ENCODE assay signal across 7 cellular contexts in genomic region chr9:62532162-62532776, GRCh38.
A peak's percentile ranks its signal among the peaks of the same experiment; 100 is the strongest.
DNase-seq lines count a peak whose midpoint lies in the region; ATAC-seq and TF ChIP-seq lines count a peak whose summit lies in the region.
"Not testable (repeated sequence)": the region's sequence is repeated elsewhere in the genome, so short reads cannot be mapped to it uniquely, and the experiment has no call there.

No MANE protein-coding gene starts in this region.

- not testable (repeated sequence) for H3K36me3 Mint-ChIP-seq in Calu3 (ENCODE audit: insufficient read depth, unreplicated experiment); activated CD4-positive, alpha-beta T cell treated with anti-CD3 and anti-CD28 coated beads, Interleukin-2, amount 10 ng/mL, durations not matched to agents 7 days and 5 days (ENCODE audit: low read depth); effector memory CD8-positive, alpha-beta T cell (ENCODE audit: insufficient read depth)

- H3K9me3 ChIP-seq in OCI-LY1 (ENCODE audit: low read length); heart right ventricle: not testable (repeated sequence)

- peak overlapping the region; percentile 52 for H3K4me3 ChIP-seq in OCI-LY1 (ENCODE audit: low read depth, low read length, poor library complexity, severe bottlenecking)
- H3K4me3 ChIP-seq in astrocyte of the cerebellum (ENCODE audit: low read depth, low read length): peak overlapping the region; percentile 41
- peak overlapping the region in 6 of 10 donors; percentile 37 to 51 (median 42) for H3K4me3 ChIP-seq in heart right ventricle
- peak overlapping the region; percentile 40 for H3K4me3 ChIP-seq in retinal pigment epithelial cell (ENCODE audit: low read length)

- H3K4me1 ChIP-seq in OCI-LY1 (ENCODE audit: insufficient read depth, low read length, severe bottlenecking); heart right ventricle: not testable (repeated sequence)

- not testable (repeated sequence) for H3K36me3 ChIP-seq in OCI-LY1 (ENCODE audit: insufficient read depth, low read length); heart right ventricle

- not testable (repeated sequence) for H4K20me1 ChIP-seq in OCI-LY1 (ENCODE audit: insufficient read depth, low read length)

- TSS peak; percentile 71 for BruUV-seq in Calu3 (replicated peaks; lab: Mats Ljungman, UMichigan)

- H3K27ac Mint-ChIP-seq in Calu3 (ENCODE audit: unreplicated experiment); activated CD4-positive, alpha-beta T cell treated with anti-CD3 and anti-CD28 coated beads, Interleukin-2, amount 10 ng/mL, durations not matched to agents 7 days and 5 days; effector memory CD8-positive, alpha-beta T cell: not testable (repeated sequence)

- POLR2A ChIA-PET in activated CD4-positive, alpha-beta T cell treated with anti-CD3 and anti-CD28 coated beads, Interleukin-2, amount 10 ng/mL, durations not matched to agents 7 days and 5 days (lab: Charles Lee): not testable (repeated sequence)

- DNase-seq in Calu3; activated CD4-positive, alpha-beta T cell treated with anti-CD3 and anti-CD28 coated beads, Interleukin-2, amount 10 ng/mL, durations not matched to agents 7 days and 5 days; astrocyte of the cerebellum (ENCODE audit: low read depth); effector memory CD8-positive, alpha-beta T cell; heart right ventricle; retinal pigment epithelial cell (ENCODE audit: low read depth): not testable (repeated sequence)

- CTCF ChIA-PET in Calu3 (lab: Charles Lee); activated CD4-positive, alpha-beta T cell treated with anti-CD3 and anti-CD28 coated beads, Interleukin-2, amount 10 ng/mL, durations not matched to agents 7 days and 5 days (lab: Charles Lee): not testable (repeated sequence)

- not testable (repeated sequence) for H3K4me1 Mint-ChIP-seq in Calu3 (ENCODE audit: low read depth, unreplicated experiment); activated CD4-positive, alpha-beta T cell treated with anti-CD3 and anti-CD28 coated beads, Interleukin-2, amount 10 ng/mL, durations not matched to agents 7 days and 5 days; effector memory CD8-positive, alpha-beta T cell (ENCODE audit: low read depth in 2 of 2)

- not testable (repeated sequence) for H3F3A ChIP-seq in OCI-LY1 (ENCODE audit: insufficient read depth, low read length)

- H3K27me3 Mint-ChIP-seq in Calu3 (ENCODE audit: unreplicated experiment); activated CD4-positive, alpha-beta T cell treated with anti-CD3 and anti-CD28 coated beads, Interleukin-2, amount 10 ng/mL, durations not matched to agents 7 days and 5 days; effector memory CD8-positive, alpha-beta T cell: not testable (repeated sequence)

- not testable (repeated sequence) for H3K27ac ChIP-seq in OCI-LY1 (ENCODE audit: low read depth, low read length, poor library complexity, severe bottlenecking); heart right ventricle

- 15 to 18% methylated on average over 1 to 2 of the region's 34 CpGs for WGBS in heart right ventricle, 2 donors

- not testable (repeated sequence) for H3K9me2 ChIP-seq in OCI-LY1 (ENCODE audit: low read depth, low read length)

- H3K4me2 ChIP-seq in OCI-LY1 (ENCODE audit: low read length): not testable (repeated sequence)

- H2AFZ ChIP-seq in OCI-LY1 (ENCODE audit: low read length): not testable (repeated sequence)

- in situ Hi-C loops in astrocyte of the cerebellum (cut with HindIII; ENCODE audit: low sequenced_read_pairs): not testable (repeated sequence)

- not testable (repeated sequence) for TF ChIP-seq CTCF in Calu3 (IDR thresholded peaks at IDR 0.05; ENCODE audit: unreplicated experiment); OCI-LY1 (IDR thresholded peaks at IDR 0.05; ENCODE audit: low read length); astrocyte of the cerebellum (IDR thresholded peaks at IDR 0.05; ENCODE audit: low read depth, low read length, missing control alignments); heart right ventricle (IDR thresholded peaks at IDR 0.05); retinal pigment epithelial cell (conservative IDR thresholded peaks at IDR 0.05; ENCODE audit: low read depth, low read length)

- H3K27me3 ChIP-seq in OCI-LY1 (ENCODE audit: insufficient read depth, low read length); heart right ventricle: not testable (repeated sequence)

- not testable (repeated sequence) for H3K79me2 ChIP-seq in OCI-LY1 (ENCODE audit: insufficient read depth, low read length)

- H3K9me3 Mint-ChIP-seq in Calu3 (ENCODE audit: low read depth, unreplicated experiment); activated CD4-positive, alpha-beta T cell treated with anti-CD3 and anti-CD28 coated beads, Interleukin-2, amount 10 ng/mL, durations not matched to agents 7 days and 5 days; effector memory CD8-positive, alpha-beta T cell: not testable (repeated sequence)

- H3K4me3 Mint-ChIP-seq in Calu3 (ENCODE audit: low read depth, unreplicated experiment): not testable (repeated sequence)
- peak overlapping the region; percentile 79 for H3K4me3 Mint-ChIP-seq in activated CD4-positive, alpha-beta T cell treated with anti-CD3 and anti-CD28 coated beads, Interleukin-2, amount 10 ng/mL, durations not matched to agents 7 days and 5 days
- peak overlapping the region in 1 of 2 donors; percentile 74 for H3K4me3 Mint-ChIP-seq in effector memory CD8-positive, alpha-beta T cell

- peak; percentile 26 for ATAC-seq in effector memory CD8-positive, alpha-beta T cell (replicated peaks)
- not testable (repeated sequence) for ATAC-seq in heart right ventricle

- not testable (repeated sequence) for H3K9ac ChIP-seq in OCI-LY1 (ENCODE audit: low read length)

- intact Hi-C loops in Calu3 (cut with micrococcal nuclease; ENCODE audit: unreplicated experiment); heart right ventricle (cut with DNase I): not testable (repeated sequence)
